ENCODE assay signal across 12 cellular contexts in the genomic region with DNA sequence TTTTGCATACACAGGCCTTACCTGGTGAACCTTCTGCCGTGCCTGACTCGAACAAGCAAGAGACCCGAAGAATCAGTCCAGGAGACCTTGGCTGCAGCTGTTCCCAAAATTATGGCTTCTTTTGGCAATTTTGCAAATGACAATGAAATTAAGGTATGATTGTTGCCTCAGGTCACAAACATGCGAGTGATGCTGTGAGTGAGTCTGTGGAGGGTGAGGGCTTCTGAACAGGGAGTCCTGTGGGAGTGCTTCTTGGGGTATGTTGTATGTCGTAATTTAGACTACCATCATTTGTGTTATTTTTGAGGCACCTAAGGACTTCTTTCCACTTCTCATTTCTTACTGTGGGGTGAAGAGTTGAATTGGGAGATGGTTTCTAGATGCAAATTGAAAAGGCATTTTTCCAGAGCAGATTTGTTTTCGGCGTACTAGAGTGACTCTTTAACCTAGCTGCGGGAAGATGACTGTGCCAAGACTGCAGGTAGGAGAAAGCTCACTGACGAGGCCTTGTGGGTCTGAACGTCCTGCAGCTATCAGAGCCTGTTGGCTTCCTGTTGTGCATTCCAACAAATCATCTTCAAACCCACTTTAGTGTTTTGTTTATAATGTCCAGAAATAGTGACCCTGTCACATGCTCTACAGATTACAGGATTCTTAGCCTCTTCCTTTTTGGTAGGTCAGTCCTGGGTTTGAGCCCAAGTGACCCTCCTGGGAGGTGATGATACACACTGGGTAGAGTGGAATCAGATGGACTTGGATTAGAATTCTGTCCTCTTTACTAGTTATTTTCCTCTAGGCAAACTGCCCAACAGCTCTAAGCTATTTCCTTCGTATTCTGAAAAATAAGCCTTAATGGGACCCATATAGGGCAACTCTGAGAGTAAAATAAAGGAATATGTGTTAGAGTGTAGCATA. TPM values are rescaled to one million over a fixed set of nuclear protein-coding genes. Genes with fewer than 3 reads are reported as not detected.
DNase-seq lines count a peak whose midpoint lies in the region; ATAC-seq and TF ChIP-seq lines count a peak whose summit lies in the region.
"Had no signal": no experiment of that assay in that cellular context is flagged by ENCODE, and none has a peak within 500 bp of the region (broad histone marks: within the 10 kb centered on the region; RNA-seq: fewer than 3 reads in every experiment).

No MANE protein-coding gene starts in this region.

- DNase-seq in GM23248 (peak; percentile 49), left lobe of liver (ENCODE audit: low spot score) (no peak), thyroid gland (peak; percentile 12 to 33), HAP-1 (ENCODE audit: low spot score in 2 of 2) (no peak)
- DNase-seq in stimulated activated CD4-positive, alpha-beta T cell treated with anti-CD3 and anti-CD28 coated beads, Interleukin-2, amount 100 ng/mL, for 48 hours, result no peak
- no peak for DNase-seq in activated CD4-positive, alpha-beta T cell treated with anti-CD3 and anti-CD28 coated beads for 1 hour
- DNase-seq: NCI-H1417 treated with DMSO at 0.1 percent for 48 hours had no signal

- H3K4me1 ChIP-seq in GM23248 (ENCODE audit: insufficient read depth) (peaks cover 39% of the 10 kb centered on the region), thyroid gland (peaks cover 31 to 50% of the 10 kb centered on the region in 2 donors), HAP-1 (no peaks in the 10 kb centered on the region)
- H3K4me1 ChIP-seq: Caco-2, SJCRH30 had no signal

- TF ChIP-seq POLR2A in thyroid gland (IDR thresholded peaks at IDR 0.05), result no peak

- no peak overlapping the region for H2AFZ ChIP-seq in GM23248

- H3K36me3 ChIP-seq in GM23248 (ENCODE audit: low read depth) (peaks cover 3% of the 10 kb centered on the region; the same call in 1 of the 2 replicates), thyroid gland (peaks cover 0 to 2% of the 10 kb centered on the region in 2 donors), HAP-1 (replicated peaks) (peaks cover 61% of the 10 kb centered on the region)

- no peaks in the 10 kb centered on the region for H3K9me2 ChIP-seq in GM23248 (ENCODE audit: insufficient read depth)

- TF ChIP-seq CTCF in thyroid gland (IDR thresholded peaks at IDR 0.05), result no peak

- peak overlapping the region; percentile 62 for H3K4me2 ChIP-seq in GM23248 (ENCODE audit: unreplicated experiment)

- peak overlapping the region; percentile 67 for H3K27ac ChIP-seq in GM23248
- H3K27ac ChIP-seq in cingulate gyrus (ENCODE audit: low read depth, low read length), result peak overlapping the region; percentile 44
- H3K27ac ChIP-seq in thyroid gland, result peak overlapping the region; percentile 59 to 82 (median 75)
- H3K27ac ChIP-seq: SJCRH30 had no signal

- peak; percentile 7 for ATAC-seq in left lobe of liver
- ATAC-seq in GM21528 (IDR thresholded peaks at IDR 0.05; ENCODE audit: low FRiP score, unreplicated experiment), result no peak

- in situ Hi-C loops in GM23248 (cut with MboI), result no loop called here
- in situ Hi-C loops in HAP-1 (cut with MboI; ENCODE audit: low sequenced_read_pairs), result loop anchor here (10.0 kb wide), 1 partner anchor 337 kb away; the partner anchor contains the start of gene HGFAC

- peaks cover 40% of the 10 kb centered on the region for H3F3A ChIP-seq in GM23248 (ENCODE audit: insufficient read depth)

- H3K79me2 ChIP-seq in GM23248 (ENCODE audit: insufficient read depth), result peaks cover 20% of the 10 kb centered on the region

- no peaks in the 10 kb centered on the region for H4K20me1 ChIP-seq in GM23248 (ENCODE audit: insufficient read depth)

- peak overlapping the region; percentile 53 for H3K9ac ChIP-seq in GM23248

- 52 to 54% methylated on average over 11 of the region's 11 CpGs for WGBS in GM23248 (ENCODE audit: low coverage in 1 of 2, low lambda C conversion rate in 2 of 2, missing lambda C conversion rate in 2 of 2), 2 experiments
- 73 to 76% methylated on average over 11 of the region's 11 CpGs for WGBS in thyroid gland, 2 donors

- H3K9me3 ChIP-seq in GM23248 (ENCODE audit: low read depth) (no peaks in the 10 kb centered on the region), thyroid gland (no peaks in the 10 kb centered on the region), HAP-1 (no peaks in the 10 kb centered on the region)
- H3K9me3 ChIP-seq: Caco-2, mucosa of descending colon, SJCRH30 had no signal

- H3K27me3 ChIP-seq in GM23248 (replicated peaks; ENCODE audit: insufficient read depth), result no peaks in the 10 kb centered on the region
- no peaks in the 10 kb centered on the region for H3K27me3 ChIP-seq in thyroid gland
- no peaks in the 10 kb centered on the region for H3K27me3 ChIP-seq in HAP-1 (ENCODE audit: low read depth)
- H3K27me3 ChIP-seq: SJCRH30 had no signal

- H3K4me3 ChIP-seq in GM23248 (no peak overlapping the region), thyroid gland (replicated peaks in 1 of 3) (no peak overlapping the region), HAP-1 (no peak overlapping the region)
- H3K4me3 ChIP-seq: mucosa of descending colon, SJCRH30 had no signal

- intact Hi-C loops in thyroid gland (cut with DNase I), result no loop called here

RNA-seq across cellular contexts. Expression of gene HTT, which starts 33.0 kb away (rescaled TPM):
- total RNA-seq in GM23248 (2014; rRNA removed; shearing (Covaris generic)), result 14.8 and 26.5 TPM in 2 replicates
- polyA plus RNA-seq in GM23248 (2016; fragmentation: Nextera tagmentation; extraction: Ambion mirVana), result 7.0 and 8.2 TPM in 2 replicates
- total RNA-seq in left lobe of liver, result 25.1 TPM
- 100 to 1,000 TPM in 1 of 4 donors, 10 to 100 TPM in 3; 49.6 to 155 (median 83.1) TPM for total RNA-seq in thyroid gland

RNA-seq across cellular contexts. Expression of gene HTT-AS, which starts 33.2 kb away (rescaled TPM):
- total RNA-seq in GM23248 (2014; rRNA removed; shearing (Covaris generic)), result not detected in 2 replicates
- not detected in 2 replicates for polyA plus RNA-seq in GM23248 (2016; fragmentation: Nextera tagmentation; extraction: Ambion mirVana)
- not detected for total RNA-seq in left lobe of liver
- not detected for total RNA-seq in thyroid gland
- total RNA-seq: Caco-2, mucosa of descending colon, SJCRH30 had no signal

Comparison
In these comparisons a context has a peak if more than half of its experiments do, and no peak if none do; other contexts are left out.
1. DNase-seq: peak in GM23248 (single experiment) and thyroid gland (2 of 2); none in left lobe of liver (single experiment), stimulated activated CD4-positive, alpha-beta T cell treated with anti-CD3 and anti-CD28 coated beads, Interleukin-2, amount 100 ng/mL, for 48 hours (0 of 2), HAP-1 (0 of 2) and activated CD4-positive, alpha-beta T cell treated with anti-CD3 and anti-CD28 coated beads for 1 hour (single experiment).
2. Peak in every context shown above with its lines, with median percentiles within 50 percentile points of each other: H3K27ac ChIP-seq.